ENCODE assay signal across 28 cellular contexts in the genomic region with DNA sequence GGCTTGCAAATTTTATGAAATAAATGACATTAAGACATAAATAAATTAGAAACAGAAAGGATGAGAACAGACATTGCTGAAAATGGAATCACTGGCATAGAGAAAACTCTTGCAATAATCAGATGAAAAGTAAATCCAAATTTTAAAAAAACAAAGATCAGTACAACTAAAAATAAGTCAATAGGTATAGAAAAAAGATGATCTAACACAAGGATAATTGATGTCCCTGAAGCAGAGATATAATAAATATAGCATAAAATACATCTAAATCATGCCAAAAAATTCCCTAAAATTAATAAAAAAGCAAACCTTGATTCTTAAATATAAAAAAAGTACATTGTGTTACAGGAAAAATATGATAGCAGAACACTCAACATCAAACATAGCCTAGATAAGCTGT.
"Had no signal": no experiment of that assay in that cellular context is flagged by ENCODE, and none has a peak within 500 bp of the region (broad histone marks: within the 10 kb centered on the region; RNA-seq: fewer than 3 reads in every experiment).

No MANE protein-coding gene starts in this region.

- H3K9me3 ChIP-seq: colonic mucosa, esophagus muscularis mucosa, esophagus squamous epithelium, gastrocnemius medialis, gastroesophageal sphincter, heart left ventricle, heart right ventricle had no signal

- H3K4me3 ChIP-seq: colonic mucosa, coronary artery, dorsolateral prefrontal cortex, esophagus muscularis mucosa, esophagus squamous epithelium, gastrocnemius medialis, gastroesophageal sphincter, heart left ventricle, heart right ventricle had no signal

- H3K27me3 Mint-ChIP-seq: dendritic cell treated with granulocyte-macrophage colony-stimulating factor and Interleukin-4, amounts not matched to agents 40 ng/mL and 50 ng/mL, for 4 days; effector memory CD8-positive, alpha-beta T cell had no signal

- H3K36me3 ChIP-seq: colonic mucosa had no signal

- H3K4me1 ChIP-seq: colonic mucosa, esophagus squamous epithelium, foreskin keratinocyte had no signal

- DNase-seq: colonic mucosa; cortex of kidney; dermis blood vessel endothelial cell; dorsolateral prefrontal cortex; effector CD4-positive, alpha-beta T cell; effector CD8-positive, alpha-beta T cell; effector memory CD4-positive, alpha-beta T cell; effector memory CD8-positive, alpha-beta T cell; endodermal cell; erythroblast; esophagus squamous epithelium; foreskin fibroblast; foreskin keratinocyte; foreskin melanocyte; gastrocnemius medialis; glutamatergic neuron; head of caudate nucleus; heart left ventricle; heart right ventricle had no signal

- FAIRE-seq: endometrium, endothelial cell of umbilical vein, frontal cortex had no signal

- H3K4me3 Mint-ChIP-seq: dendritic cell treated with granulocyte-macrophage colony-stimulating factor and Interleukin-4, amounts not matched to agents 40 ng/mL and 50 ng/mL, for 4 days; effector memory CD8-positive, alpha-beta T cell; endodermal cell had no signal

- ATAC-seq: effector memory CD8-positive, alpha-beta T cell; esophagus mucosa; foreskin keratinocyte; gastrocnemius medialis; gastroesophageal sphincter; heart left ventricle; heart right ventricle had no signal

- H3K27me3 ChIP-seq: colonic mucosa, dorsolateral prefrontal cortex, esophagus muscularis mucosa, esophagus squamous epithelium, foreskin keratinocyte, gastrocnemius medialis, gastroesophageal sphincter, heart left ventricle, heart right ventricle had no signal

- H3K27ac Mint-ChIP-seq: dendritic cell treated with granulocyte-macrophage colony-stimulating factor and Interleukin-4, amounts not matched to agents 40 ng/mL and 50 ng/mL, for 4 days; endodermal cell had no signal

- H3K27ac ChIP-seq: colonic mucosa, coronary artery, dorsolateral prefrontal cortex, epithelial cell of prostate, esophagus muscularis mucosa, esophagus squamous epithelium, foreskin keratinocyte, gastrocnemius medialis, gastroesophageal sphincter, heart left ventricle, heart right ventricle had no signal

- H3K9me3 Mint-ChIP-seq: dendritic cell treated with granulocyte-macrophage colony-stimulating factor and Interleukin-4, amounts not matched to agents 40 ng/mL and 50 ng/mL, for 4 days had no signal

- H3K4me1 Mint-ChIP-seq: endodermal cell had no signal
